2 cellular contexts compared by ENCODE assay signal in the genomic region with DNA sequence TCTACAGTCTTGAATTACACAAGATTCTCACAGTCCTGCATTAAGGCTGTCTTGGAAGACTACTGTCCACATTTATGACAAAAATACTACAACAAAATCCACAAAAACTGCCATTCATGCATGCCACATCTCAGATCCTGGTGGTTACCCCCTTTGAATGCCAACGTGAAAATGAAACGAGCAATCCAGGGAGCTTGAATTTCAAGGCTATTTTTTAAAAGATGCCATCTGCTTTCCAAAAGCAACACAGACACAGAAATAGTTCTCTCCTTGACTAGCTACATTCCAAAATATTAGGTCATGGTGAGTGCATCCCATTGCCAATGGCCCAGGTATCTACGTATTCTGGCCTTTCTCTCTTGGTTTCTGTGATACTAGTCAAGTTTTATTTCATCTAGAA.
TF ChIP-seq lines count a peak whose summit lies in the region.

No MANE protein-coding gene starts in this region.

TF ChIP-seq in SK-N-SH, 30 proteins besides CTCF, POLR2A, EP300 and RAD21 (continued from another document):
- TF ChIP-seq, protein P1, sequence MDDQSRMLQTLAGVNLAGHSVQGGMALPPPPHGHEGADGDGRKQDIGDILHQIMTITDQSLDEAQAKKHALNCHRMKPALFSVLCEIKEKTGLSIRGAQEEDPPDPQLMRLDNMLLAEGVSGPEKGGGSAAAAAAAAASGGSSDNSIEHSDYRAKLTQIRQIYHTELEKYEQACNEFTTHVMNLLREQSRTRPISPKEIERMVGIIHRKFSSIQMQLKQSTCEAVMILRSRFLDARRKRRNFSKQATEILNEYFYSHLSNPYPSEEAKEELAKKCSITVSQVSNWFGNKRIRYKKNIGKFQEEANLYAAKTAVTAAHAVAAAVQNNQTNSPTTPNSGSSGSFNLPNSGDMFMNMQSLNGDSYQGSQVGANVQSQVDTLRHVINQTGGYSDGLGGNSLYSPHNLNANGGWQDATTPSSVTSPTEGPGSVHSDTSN (IDR thresholded peaks at IDR 0.05) = peak; percentile 32; the same call in 1 of the 2 replicates
- TF ChIP-seq, protein P2, sequence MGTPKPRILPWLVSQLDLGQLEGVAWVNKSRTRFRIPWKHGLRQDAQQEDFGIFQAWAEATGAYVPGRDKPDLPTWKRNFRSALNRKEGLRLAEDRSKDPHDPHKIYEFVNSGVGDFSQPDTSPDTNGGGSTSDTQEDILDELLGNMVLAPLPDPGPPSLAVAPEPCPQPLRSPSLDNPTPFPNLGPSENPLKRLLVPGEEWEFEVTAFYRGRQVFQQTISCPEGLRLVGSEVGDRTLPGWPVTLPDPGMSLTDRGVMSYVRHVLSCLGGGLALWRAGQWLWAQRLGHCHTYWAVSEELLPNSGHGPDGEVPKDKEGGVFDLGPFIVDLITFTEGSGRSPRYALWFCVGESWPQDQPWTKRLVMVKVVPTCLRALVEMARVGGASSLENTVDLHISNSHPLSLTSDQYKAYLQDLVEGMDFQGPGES (IDR thresholded peaks at IDR 0.05; ENCODE audit: low read depth, low read length) = no peak
- TF ChIP-seq MEF2A (IDR thresholded peaks at IDR 0.05; ENCODE audit: borderline replicate concordance, low read depth) (0 out of 2 replicates have a peak, but pooled peaks have one; percentile 10), RXRA (IDR thresholded peaks at IDR 0.05; ENCODE audit: borderline replicate concordance, low read depth) (0 out of 2 replicates have a peak, but pooled peaks have one; percentile 28), TCF12 (IDR thresholded peaks at IDR 0.05) (peak; percentile 69), GATA2 (CRISPR knock-in tag; IDR thresholded peaks at IDR 0.05) (no peak), NFIC (IDR thresholded peaks at IDR 0.05; ENCODE audit: borderline replicate concordance) (peak; percentile 25; the same call in 1 of the 2 replicates), TEAD4 (IDR thresholded peaks at IDR 0.05; ENCODE audit: borderline replicate concordance, insufficient read depth) (0 out of 2 replicates have a peak, but pooled peaks have one; percentile 32), NRF1 (IDR thresholded peaks at IDR 0.05; ENCODE audit: low read depth, low read length) (no peak)
TF ChIP-seq in SK-N-SH: peak in this region for 7.

TF ChIP-seq in WTC11, 78 proteins besides CTCF, POLR2A, EP300 and RAD21 (continued from another document):
- TF ChIP-seq, protein P3, sequence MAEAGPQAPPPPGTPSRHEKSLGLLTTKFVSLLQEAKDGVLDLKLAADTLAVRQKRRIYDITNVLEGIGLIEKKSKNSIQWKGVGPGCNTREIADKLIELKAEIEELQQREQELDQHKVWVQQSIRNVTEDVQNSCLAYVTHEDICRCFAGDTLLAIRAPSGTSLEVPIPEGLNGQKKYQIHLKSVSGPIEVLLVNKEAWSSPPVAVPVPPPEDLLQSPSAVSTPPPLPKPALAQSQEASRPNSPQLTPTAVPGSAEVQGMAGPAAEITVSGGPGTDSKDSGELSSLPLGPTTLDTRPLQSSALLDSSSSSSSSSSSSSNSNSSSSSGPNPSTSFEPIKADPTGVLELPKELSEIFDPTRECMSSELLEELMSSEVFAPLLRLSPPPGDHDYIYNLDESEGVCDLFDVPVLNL (CRISPR knock-in tag; IDR thresholded peaks at IDR 0.05; ENCODE audit: borderline replicate concordance, low read depth) = no peak
- TF ChIP-seq, protein P4, sequence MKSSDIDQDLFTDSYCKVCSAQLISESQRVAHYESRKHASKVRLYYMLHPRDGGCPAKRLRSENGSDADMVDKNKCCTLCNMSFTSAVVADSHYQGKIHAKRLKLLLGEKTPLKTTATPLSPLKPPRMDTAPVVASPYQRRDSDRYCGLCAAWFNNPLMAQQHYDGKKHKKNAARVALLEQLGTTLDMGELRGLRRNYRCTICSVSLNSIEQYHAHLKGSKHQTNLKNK (CRISPR knock-in tag; IDR thresholded peaks at IDR 0.05) = no peak
- no peak for TF ChIP-seq ZNF671 (CRISPR knock-in tag; IDR thresholded peaks at IDR 0.05)
- no peak for TF ChIP-seq ZNF219 (CRISPR knock-in tag; IDR thresholded peaks at IDR 0.05; ENCODE audit: borderline replicate concordance)
TF ChIP-seq in WTC11: peak in this region for 0.
